Comparison of ENCODE assay signal across 9 cellular contexts in the genomic region with DNA sequence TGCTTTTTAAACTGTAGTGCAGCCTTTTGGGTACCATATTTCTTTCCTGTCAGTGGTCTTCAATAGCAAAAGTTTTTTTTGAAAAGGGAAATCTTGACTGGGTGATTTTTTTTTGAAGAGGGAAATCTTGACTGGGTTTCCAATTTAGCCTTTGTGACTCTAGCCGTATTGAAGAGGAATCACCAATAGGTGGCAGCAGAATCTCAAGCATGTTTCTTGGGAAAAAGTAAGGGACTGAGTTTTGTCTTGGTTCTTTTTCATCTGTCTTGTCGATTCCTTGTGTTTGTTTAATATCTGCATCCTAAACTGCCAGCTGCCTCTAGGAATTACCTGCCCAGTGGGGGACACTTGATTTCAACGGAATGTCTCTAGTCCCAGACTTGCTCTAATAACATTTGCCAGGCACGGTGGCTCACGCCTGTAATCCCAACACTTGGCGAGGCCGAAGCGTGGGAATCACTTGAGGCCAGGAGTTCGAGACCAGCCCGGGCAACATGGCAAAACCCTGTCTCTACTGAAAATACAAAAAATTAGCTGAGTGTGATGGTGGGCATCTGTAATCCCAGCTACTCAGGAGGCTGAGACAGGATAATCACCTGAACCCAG.
DNase-seq lines count a peak whose midpoint lies in the region; ATAC-seq and FAIRE-seq lines count a peak whose summit lies in the region.
"Had no signal": no experiment of that assay in that cellular context is flagged by ENCODE, and none has a peak within 500 bp of the region (broad histone marks: within the 10 kb centered on the region; RNA-seq: fewer than 3 reads in every experiment).

No MANE protein-coding gene starts in this region.

- H4K91ac ChIP-seq in neuronal stem cell (ENCODE audit: low read depth, low read length, poor library complexity), result no peak overlapping the region

- no peak overlapping the region for H2BK5ac ChIP-seq in neuronal stem cell (ENCODE audit: low read length)

- peak; percentile 88 for FAIRE-seq in endometrium (lab: Jason Lieb, UNC)

- no peak overlapping the region for H2AK5ac ChIP-seq in neuronal stem cell (ENCODE audit: low read depth, low read length)

- no peak overlapping the region for H2AFZ ChIP-seq in neuronal stem cell (ENCODE audit: low read length)

- H3K4me1 ChIP-seq in neuronal stem cell (ENCODE audit: control insufficient read depth in 2 of 2, insufficient read depth in 1 of 2, low read depth in 1 of 2, low read length in 2 of 2), result no peaks in the 10 kb centered on the region

- no peak overlapping the region for H3K9ac ChIP-seq in neuronal stem cell (ENCODE audit: low read depth, low read length, poor library complexity)

- H3K36me3 ChIP-seq in neuronal stem cell (replicated peaks in 1 of 2; ENCODE audit: control insufficient read depth in 2 of 2, insufficient read depth in 2 of 2, low read length in 2 of 2), result peaks cover 57 to 94% of the 10 kb centered on the region in 2 donors

- H3K4me3 ChIP-seq in neuronal stem cell (ENCODE audit: low read length in 2 of 2), result no peak overlapping the region
- H3K4me3 ChIP-seq: BLaER1 treated with 17β-estradiol and CSF1 and Interleukin-3, amounts not matched to agents 10 nM and 100 nM had no signal

- no peak overlapping the region for H4K8ac ChIP-seq in neuronal stem cell (ENCODE audit: low read depth, low read length)

- H3K27ac ChIP-seq in neuronal stem cell (replicated peaks; ENCODE audit: low read length), result no peak overlapping the region
- H3K27ac ChIP-seq: BLaER1 treated with 17β-estradiol and CSF1 and Interleukin-3, amounts not matched to agents 10 nM and 100 nM had no signal

- H2BK15ac ChIP-seq in neuronal stem cell (ENCODE audit: low read length), result no peak overlapping the region

- H3K4ac ChIP-seq in neuronal stem cell (ENCODE audit: low read length), result no peak overlapping the region

- ATAC-seq in GM21529 (IDR thresholded peaks at IDR 0.05; ENCODE audit: unreplicated experiment), result no peak

- peak; percentile 59 for DNase-seq in NCI-H1436 (lab: John Stamatoyannopoulos, UW)
- no peak for DNase-seq in NCI-H1436 treated with DMSO at 0.1 percent for 48 hours (lab: John Stamatoyannopoulos, UW)
- peak; percentile 77 for DNase-seq in HT-29 (ENCODE audit: low spot score)
- peak; percentile 71 for DNase-seq in RKO (ENCODE audit: low spot score)
- peak; percentile 60 for DNase-seq in neuronal stem cell (ENCODE audit: low spot score)
- DNase-seq in NCI-H345 (lab: John Stamatoyannopoulos, UW), result no peak

- no peak overlapping the region for H3K4me2 ChIP-seq in neuronal stem cell (ENCODE audit: insufficient read depth, low read length, poor library complexity, severe bottlenecking)
- H3K4me2 ChIP-seq: BLaER1 treated with 17β-estradiol and CSF1 and Interleukin-3, amounts not matched to agents 10 nM and 100 nM had no signal

- peaks cover 4% of the 10 kb centered on the region for H3K79me1 ChIP-seq in neuronal stem cell (ENCODE audit: low read depth, low read length)

- no peaks in the 10 kb centered on the region for H3K27me3 ChIP-seq in neuronal stem cell (ENCODE audit: control insufficient read depth in 3 of 3, insufficient read depth in 3 of 3, low read depth in 1 of 3, low read length in 3 of 3)
- H3K27me3 ChIP-seq: BLaER1 treated with 17β-estradiol and CSF1 and Interleukin-3, amounts not matched to agents 10 nM and 100 nM had no signal

- no peak overlapping the region for H2BK120ac ChIP-seq in neuronal stem cell (ENCODE audit: low read depth, low read length)

- WGBS in neuronal stem cell (ENCODE audit: extremely low coverage in 2 of 2, insufficient read length in 2 of 2, insufficient replicate concordance in 1 of 2), 2 donors, result no CpG with 5 or more reads among the region's 10 CpGs

- no peak overlapping the region for H3K23ac ChIP-seq in neuronal stem cell (ENCODE audit: low read depth, low read length, poor library complexity)

- no peaks in the 10 kb centered on the region for H3K9me3 ChIP-seq in neuronal stem cell (replicated peaks in 1 of 2; ENCODE audit: control insufficient read depth in 2 of 2, insufficient read depth in 1 of 2, low read depth in 1 of 2, low read length in 2 of 2)
- H3K9me3 ChIP-seq: BLaER1 treated with 17β-estradiol and CSF1 and Interleukin-3, amounts not matched to agents 10 nM and 100 nM had no signal

- H3K14ac ChIP-seq in neuronal stem cell (ENCODE audit: low read length), result no peak overlapping the region

- no peak overlapping the region for H2BK12ac ChIP-seq in neuronal stem cell (ENCODE audit: low read length)

- no peak overlapping the region for H3K18ac ChIP-seq in neuronal stem cell (ENCODE audit: low read length)

Comparison
In these comparisons a context has a peak if more than half of its experiments do, and no peak if none do; other contexts are left out.
1. DNase-seq: peak in NCI-H1436 (single experiment), HT-29 (single experiment), RKO (single experiment) and neuronal stem cell (single experiment); none in NCI-H1436 treated with DMSO at 0.1 percent for 48 hours (single experiment) and NCI-H345 (single experiment).